ENCODE assay signal across 16 cellular contexts in the genomic region with DNA sequence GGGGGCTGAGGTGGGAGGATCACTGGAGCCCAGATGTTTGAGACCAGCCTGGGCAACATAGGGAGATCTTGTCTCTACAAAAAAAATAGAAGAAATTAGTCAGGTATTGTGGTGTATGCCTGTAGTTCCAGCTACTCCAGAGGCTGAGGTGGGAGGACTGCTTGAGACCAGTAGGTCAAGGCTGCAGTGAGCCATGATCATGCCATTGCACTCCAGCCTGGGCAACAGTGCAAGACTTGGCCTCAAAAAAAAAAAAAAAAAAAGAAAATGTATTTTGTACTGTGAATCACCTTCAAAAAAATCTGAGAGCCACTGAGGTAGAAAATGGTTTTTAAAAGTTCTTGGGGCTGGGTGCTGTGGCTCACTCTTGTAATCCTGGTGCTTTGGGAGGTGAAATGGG. TPM values are rescaled to one million over a fixed set of nuclear protein-coding genes. Genes with fewer than 3 reads are reported as not detected.
A peak's percentile ranks its signal among the peaks of the same experiment; 100 is the strongest.
DNase-seq lines count a peak whose midpoint lies in the region; ATAC-seq and TF ChIP-seq lines count a peak whose summit lies in the region.
"Had no signal": no experiment of that assay in that cellular context is flagged by ENCODE, and none has a peak within 500 bp of the region (broad histone marks: within the 10 kb centered on the region; RNA-seq: fewer than 3 reads in every experiment).

No MANE protein-coding gene starts in this region.

- TF ChIP-seq CTCF in CD8-positive, alpha-beta T cell (IDR thresholded peaks at IDR 0.05), result no peak
- TF ChIP-seq CTCF in Loucy (conservative IDR thresholded peaks at IDR 0.05; ENCODE audit: low read length), result no peak
- TF ChIP-seq CTCF in foreskin fibroblast (IDR thresholded peaks at IDR 0.05; ENCODE audit: low read depth, low read length), result no peak

- H2AFZ ChIP-seq in Loucy (ENCODE audit: low read length), result no peak overlapping the region

- no peaks in the 10 kb centered on the region for H3K9me2 ChIP-seq in Loucy (replicated peaks; ENCODE audit: low read depth, low read length)

- peaks cover 3% of the 10 kb centered on the region; the same call in 1 of the 2 replicates for H3F3A ChIP-seq in Loucy (ENCODE audit: low read depth)

- peaks cover 63% of the 10 kb centered on the region for H3K36me3 Mint-ChIP-seq in CD8-positive, alpha-beta T cell
- peaks cover 29% of the 10 kb centered on the region for H3K36me3 Mint-ChIP-seq in effector memory CD8-positive, alpha-beta T cell (ENCODE audit: insufficient read depth)
- peaks cover 49% of the 10 kb centered on the region for H3K36me3 Mint-ChIP-seq in stimulated activated effector memory CD8-positive, alpha-beta T cell treated with anti-CD3 and anti-CD28 coated beads, Interleukin-12 subunit alpha, Interleukin-12 subunit beta, amount 100 ng/mL, for 72 hours

- no peak overlapping the region for H3K4me3 Mint-ChIP-seq in CD8-positive, alpha-beta T cell
- no peak overlapping the region for H3K4me3 Mint-ChIP-seq in effector memory CD8-positive, alpha-beta T cell
- H3K4me3 Mint-ChIP-seq in stimulated activated effector memory CD8-positive, alpha-beta T cell treated with anti-CD3 and anti-CD28 coated beads, Interleukin-12 subunit alpha, Interleukin-12 subunit beta, amount 100 ng/mL, for 72 hours, result no peak overlapping the region
- H3K4me3 Mint-ChIP-seq: H9 had no signal

- POLR2A ChIA-PET in CD8-positive, alpha-beta T cell (lab: Charles Lee), result no interaction called here

- peaks cover 4% of the 10 kb centered on the region for H3K36me3 ChIP-seq in CD8-positive, alpha-beta T cell (ENCODE audit: insufficient read depth, low read length)
- no peaks in the 10 kb centered on the region for H3K36me3 ChIP-seq in Loucy (ENCODE audit: insufficient read depth, low read length)

- H3K79me2 ChIP-seq in Loucy (ENCODE audit: insufficient read depth, low read length), result peaks cover 92% of the 10 kb centered on the region

- no peak for ATAC-seq in CD8-positive, alpha-beta T cell
- no peak for ATAC-seq in effector memory CD8-positive, alpha-beta T cell (replicated peaks)
- ATAC-seq in stimulated activated effector memory CD8-positive, alpha-beta T cell treated with anti-CD3 and anti-CD28 coated beads, Interleukin-12 subunit alpha, Interleukin-12 subunit beta, amount 100 ng/mL, for 72 hours, result no peak
- no peak for ATAC-seq in GM21360 (IDR thresholded peaks at IDR 0.05; ENCODE audit: unreplicated experiment)
- ATAC-seq: A549 had no signal

- H3K9ac ChIP-seq in Loucy (ENCODE audit: low read depth, low read length, poor library complexity, severe bottlenecking), result no peak overlapping the region

- no peaks in the 10 kb centered on the region for H3K27me3 ChIP-seq in CD8-positive, alpha-beta T cell (ENCODE audit: insufficient read depth, low read length)
- no peaks in the 10 kb centered on the region for H3K27me3 ChIP-seq in Loucy (ENCODE audit: insufficient read depth, low read length, poor library complexity, severe bottlenecking)
- H3K27me3 ChIP-seq: BE2C had no signal

- intact Hi-C loops in CD8-positive, alpha-beta T cell (cut with DNase I, micrococcal nuclease), result no loop called here

- peaks cover 12% of the 10 kb centered on the region for H3K4me1 ChIP-seq in CD8-positive, alpha-beta T cell (ENCODE audit: insufficient read depth, low read length)
- H3K4me1 ChIP-seq in Loucy (ENCODE audit: insufficient read depth, low read length, poor library complexity, severe bottlenecking), result peaks cover 39% of the 10 kb centered on the region

- peaks cover 46% of the 10 kb centered on the region for H4K20me1 ChIP-seq in Loucy (ENCODE audit: insufficient read depth, low read length, poor library complexity, severe bottlenecking)

- CTCF ChIA-PET in CD8-positive, alpha-beta T cell (lab: Charles Lee), result no interaction called here

- peaks cover 65% of the 10 kb centered on the region for H3K4me1 Mint-ChIP-seq in CD8-positive, alpha-beta T cell (ENCODE audit: low read depth)
- peaks cover 31 to 46% of the 10 kb centered on the region in 2 donors for H3K4me1 Mint-ChIP-seq in effector memory CD8-positive, alpha-beta T cell (ENCODE audit: low read depth in 2 of 2)
- H3K4me1 Mint-ChIP-seq in stimulated activated effector memory CD8-positive, alpha-beta T cell treated with anti-CD3 and anti-CD28 coated beads, Interleukin-12 subunit alpha, Interleukin-12 subunit beta, amount 100 ng/mL, for 72 hours, result peaks cover 54% of the 10 kb centered on the region

- H3K27me3 Mint-ChIP-seq in CD8-positive, alpha-beta T cell (ENCODE audit: low read depth), result no peaks in the 10 kb centered on the region
- H3K27me3 Mint-ChIP-seq in effector memory CD8-positive, alpha-beta T cell, result no peaks in the 10 kb centered on the region
- H3K27me3 Mint-ChIP-seq: IgD-negative memory B cell had no signal

- no peaks in the 10 kb centered on the region for H3K9me3 Mint-ChIP-seq in CD8-positive, alpha-beta T cell
- no peaks in the 10 kb centered on the region for H3K9me3 Mint-ChIP-seq in effector memory CD8-positive, alpha-beta T cell
- H3K9me3 Mint-ChIP-seq in stimulated activated effector memory CD8-positive, alpha-beta T cell treated with anti-CD3 and anti-CD28 coated beads, Interleukin-12 subunit alpha, Interleukin-12 subunit beta, amount 100 ng/mL, for 72 hours, result no peaks in the 10 kb centered on the region
- H3K9me3 Mint-ChIP-seq: H9, IgD-negative memory B cell had no signal

- DNase-seq in CD8-positive, alpha-beta T cell, result no peak
- no peak for DNase-seq in effector memory CD8-positive, alpha-beta T cell
- no peak for DNase-seq in stimulated activated effector memory CD8-positive, alpha-beta T cell treated with anti-CD3 and anti-CD28 coated beads, Interleukin-12 subunit alpha, Interleukin-12 subunit beta, amount 100 ng/mL, for 72 hours (ENCODE audit: low spot score in 2 of 2)
- DNase-seq in foreskin fibroblast (no peak), NCI-H526 treated with DMSO at 0.1 percent for 48 hours (lab: John Stamatoyannopoulos, UW) (no peak)
- DNase-seq: BE2C; CD8-positive, alpha-beta memory T cell; DMS53; GF-D8; GOT3; H9 had no signal

- H3K4me3 ChIP-seq in CD8-positive, alpha-beta T cell (ENCODE audit: low read depth, low read length), result no peak overlapping the region
- no peak overlapping the region for H3K4me3 ChIP-seq in Loucy (ENCODE audit: low read length, poor library complexity, severe bottlenecking)
- H3K4me3 ChIP-seq in foreskin fibroblast (ENCODE audit: low read depth in 1 of 2, low read length in 2 of 2), result no peak overlapping the region
- H3K4me3 ChIP-seq: A549 had no signal

- H3K27ac Mint-ChIP-seq in CD8-positive, alpha-beta T cell, result peak overlapping the region; percentile 28
- peak overlapping the region; percentile 32 to 41 for H3K27ac Mint-ChIP-seq in effector memory CD8-positive, alpha-beta T cell
- H3K27ac Mint-ChIP-seq in stimulated activated effector memory CD8-positive, alpha-beta T cell treated with anti-CD3 and anti-CD28 coated beads, Interleukin-12 subunit alpha, Interleukin-12 subunit beta, amount 100 ng/mL, for 72 hours, result peak overlapping the region; percentile 76

- peak overlapping the region; percentile 71 for H3K4me2 ChIP-seq in Loucy (ENCODE audit: low read depth, low read length, poor library complexity, severe bottlenecking)
- H3K4me2 ChIP-seq: A549 had no signal

- no peaks in the 10 kb centered on the region for H3K9me3 ChIP-seq in CD8-positive, alpha-beta T cell (ENCODE audit: low read length)
- H3K9me3 ChIP-seq in Loucy (ENCODE audit: insufficient read depth, low read depth, low read length), result no peaks in the 10 kb centered on the region
- H3K9me3 ChIP-seq: A549, BE2C had no signal

- no peak overlapping the region for H3K27ac ChIP-seq in CD8-positive, alpha-beta T cell (ENCODE audit: low read depth, low read length)
- H3K27ac ChIP-seq: A549, C4-2B had no signal

RNA-seq across cellular contexts. Expression of gene SNX4, which starts 4.6 kb away (rescaled TPM):
- total RNA-seq in CD8-positive, alpha-beta T cell, result 10 to 100 TPM; 26.4 to 29.7 TPM
